11 cellular contexts compared by ENCODE assay signal in genomic region chr6:37482356-37483292, GRCh38. TPM values are rescaled to one million over a fixed set of nuclear protein-coding genes. Genes with fewer than 3 reads are reported as not detected.
A peak's percentile ranks its signal among the peaks of the same experiment; 100 is the strongest.
DNase-seq lines count a peak whose midpoint lies in the region; ATAC-seq, FAIRE-seq and TF ChIP-seq lines count a peak whose summit lies in the region.
"Had no signal": no experiment of that assay in that cellular context is flagged by ENCODE, and none has a peak within 500 bp of the region (broad histone marks: within the 10 kb centered on the region; RNA-seq: fewer than 3 reads in every experiment).

No MANE protein-coding gene starts in this region.

- no peak for DNase-seq in activated T-cell treated with anti-CD3 and anti-CD28 coated beads, Interleukin-2, amount 50 U/mL, for 24 hours
- DNase-seq in activated T-cell treated with anti-CD3 and anti-CD28 coated beads for 4 hours (no peak), NCI-H187 treated with DMSO at 0.1 percent for 48 hours (lab: John Stamatoyannopoulos, UW) (peak; percentile 43), K562 (ENCODE audit: extremely low read depth in 1 of 4, low spot score in 3 of 4) (no peak), sciatic nerve (ENCODE audit: low spot score) (peak; percentile 23), inferior parietal cortex (ENCODE audit: extremely low spot score) (no peak), GDM1 (lab: John Stamatoyannopoulos, UW) (no peak)
- DNase-seq: activated naive CD4-positive, alpha-beta T cell treated with anti-CD3 and anti-CD28 coated beads, Interleukin-2, amount 50 U/mL, for 16 hours; SK-N-SH had no signal

- H2AFZ ChIP-seq in K562 (ENCODE audit: low read depth, low read length): no peak overlapping the region

- no peak; the same call in 1 of the 2 replicates for TF ChIP-seq POLR2A in K562 (conservative IDR thresholded peaks at IDR 0.05)

- H4K20me1 ChIP-seq in K562 (replicated peaks; ENCODE audit: control insufficient read depth, insufficient read depth, low read length): peaks cover 17% of the 10 kb centered on the region; the same call in 1 of the 2 replicates

- WGBS in K562 (ENCODE audit: insufficient coverage, low coverage, missing lambda C conversion rate): 78% methylated on average over 18 of the region's 18 CpGs

- no peak overlapping the region for H3K4me3 ChIP-seq in K562

- peaks cover 61% of the 10 kb centered on the region; the same call in 2 of the 3 replicates for H3K36me3 ChIP-seq in K562 (ENCODE audit: control insufficient read depth, insufficient read depth, low read length)

- no peak overlapping the region; a peak in 1 of 4 replicates for H3K9ac ChIP-seq in K562 (ENCODE audit: insufficient read depth in 1 of 2, low read depth in 2 of 2, low read length in 2 of 2)
- H3K9ac ChIP-seq: SK-N-SH had no signal

- in situ Hi-C loops in K562 (cut with MboI): no loop called here

- peaks cover 6 to 21% of the 10 kb centered on the region in 2 experiments; a peak in 4 of 5 replicates for H3K4me1 ChIP-seq in K562 (replicated peaks in 1 of 2; ENCODE audit: control insufficient read depth in 2 of 2, insufficient read depth in 2 of 2, low read length in 2 of 2)

- no peak for TF ChIP-seq EP300 in K562 (IDR thresholded peaks at IDR 0.05; ENCODE audit: low read length)

- ATAC-seq in K562: no peak
- ATAC-seq in sciatic nerve: no peak
- no peak for ATAC-seq in HG03045 (IDR thresholded peaks at IDR 0.05; ENCODE audit: unreplicated experiment)
- ATAC-seq: left colon had no signal

- H3K4me1 Mint-ChIP-seq in activated T-cell treated with anti-CD3 and anti-CD28 coated beads, Interleukin-2, amount 50 U/mL, for 24 hours (ENCODE audit: low read depth): peaks cover 20% of the 10 kb centered on the region

- POLR2A ChIA-PET in K562 (lab: Yijun Ruan, JAX): interaction anchor here (0.5 to 1.5 kb wide), 5 partner anchors 23 to 1267 kb away, joined by 3 to 4 read pairs (median 3); no protein-coding TSS in a partner anchor

- no TSS peak for BruUV-seq in K562 (replicated peaks; lab: Mats Ljungman, UMichigan)

- H3K9me3 ChIP-seq in K562 (replicated peaks; ENCODE audit: control insufficient read depth, insufficient read depth, low read depth, low read length): no peaks in the 10 kb centered on the region
- H3K9me3 ChIP-seq: SK-N-SH had no signal

- no peaks in the 10 kb centered on the region for H3K27me3 Mint-ChIP-seq in activated T-cell treated with anti-CD3 and anti-CD28 coated beads, Interleukin-2, amount 50 U/mL, for 24 hours

- H3K4me2 ChIP-seq in K562 (ENCODE audit: insufficient read depth, low read length): no peak overlapping the region
- H3K4me2 ChIP-seq: SK-N-SH had no signal

- no peaks in the 10 kb centered on the region for H3K79me2 ChIP-seq in K562 (ENCODE audit: control insufficient read depth, insufficient read depth, low read length)

- intact Hi-C loops in K562 (cut with micrococcal nuclease) (loop anchor here (10.0 kb wide), 1 partner anchor 458 kb away; no protein-coding TSS in a partner anchor), sciatic nerve (cut with DNase I) (loop anchor here (10.0 kb wide), 2 partner anchors 82 to 212 kb away; partner anchors contain the start of gene MDGA1)

- no peak overlapping the region for H3K4me3 Mint-ChIP-seq in activated T-cell treated with anti-CD3 and anti-CD28 coated beads, Interleukin-2, amount 50 U/mL, for 24 hours

- no peak for TF ChIP-seq RAD21 in K562 (CRISPR knock-in tag; conservative IDR thresholded peaks at IDR 0.05 in 1 of 2, IDR thresholded peaks at IDR 0.05 in 1 of 2)

- peak overlapping the region; percentile 51 for H3K27ac Mint-ChIP-seq in activated T-cell treated with anti-CD3 and anti-CD28 coated beads, Interleukin-2, amount 50 U/mL, for 24 hours

- H3K27ac ChIP-seq in K562 (ENCODE audit: extremely low read depth, low read depth, low read length): no peak overlapping the region

- no peaks in the 10 kb centered on the region for H3K9me3 Mint-ChIP-seq in activated T-cell treated with anti-CD3 and anti-CD28 coated beads, Interleukin-2, amount 50 U/mL, for 24 hours

- CTCF ChIA-PET in K562 (lab: Yijun Ruan, JAX; ENCODE audit: low intra/inter-chr PET ratio): interaction anchor here (2.8 to 3.0 kb wide), 2 partner anchors 84 to 101 kb away, joined by 13 to 15 read pairs; no protein-coding TSS in a partner anchor

- FAIRE-seq in K562 (lab: Jason Lieb, UNC): no peak

- no peaks in the 10 kb centered on the region for H3K9me1 ChIP-seq in K562 (ENCODE audit: control insufficient read depth, insufficient read depth, low read length)

- no peaks in the 10 kb centered on the region for H3K27me3 ChIP-seq in K562 (ENCODE audit: control insufficient read depth in 2 of 2, insufficient read depth in 2 of 2, low read length in 2 of 2)

- no peak for TF ChIP-seq CTCF in K562 (IDR thresholded peaks at IDR 0.05 in 2 of 3, conservative IDR thresholded peaks at IDR 0.05 in 1 of 3; ENCODE audit: insufficient read depth in 2 of 3, low read depth in 1 of 3, low read length in 3 of 3)

- H3K36me3 Mint-ChIP-seq in activated T-cell treated with anti-CD3 and anti-CD28 coated beads, Interleukin-2, amount 50 U/mL, for 24 hours (ENCODE audit: low read depth): peaks cover 70% of the 10 kb centered on the region

TF ChIP-seq in K562, 482 proteins besides CTCF, POLR2A, EP300 and RAD21:
- TF ChIP-seq NFIX (CRISPR knock-in tag; IDR thresholded peaks at IDR 0.05; ENCODE audit: low read depth) (no peak), CEBPG (CRISPR knock-in tag; IDR thresholded peaks at IDR 0.05) (0 out of 2 replicates have a peak, but pooled peaks have one; percentile 9), CEBPG (tag; conservative IDR thresholded peaks at IDR 0.05 in 1 of 2, IDR thresholded peaks at IDR 0.05 in 1 of 2) (no peak)

RNA-seq across cellular contexts. Expression of gene CCDC167, which starts 17.1 kb away (rescaled TPM):
- 2.3 and 8.0 TPM in 2 replicates for total RNA-seq in K562 (2011; cell fraction: chromatin; rRNA removed; ENCODE audit: low replicate concordance)
- 14.3 and 16.6 TPM in 2 replicates for total RNA-seq in K562 (2011; cell fraction: nucleolus; rRNA removed)
- 11.5 and 13.2 TPM in 2 replicates for total RNA-seq in K562 (2011; cell fraction: nucleoplasm; rRNA removed)
- total RNA-seq in K562 (2014; rRNA removed): 30.8 and 43.7 TPM in 2 replicates
- total RNA-seq in K562 (2014; rRNA removed; fragmentation: Illumina TruSeq; extraction: Trizol): 28.3 and 31.8 TPM in 2 replicates
- total RNA-seq in K562 (2015; rRNA removed; fragmentation: Illumina TruSeq; extraction: Trizol): 36.8 and 38.6 TPM in 2 replicates
- 26.0 and 26.8 TPM in 2 replicates for total RNA-seq in K562 (2021)
- 45.2 and 55.1 TPM in 2 replicates for polyA plus RNA-seq in K562 (2011; rRNA removed)
- 63.9 and 67.1 TPM in 2 replicates for polyA plus RNA-seq in K562 (2011; cell fraction: cytosol; rRNA removed)
- 19.8 and 25.9 TPM in 2 replicates for polyA plus RNA-seq in K562 (2011; cell fraction: nucleus; rRNA removed)
- polyA plus RNA-seq in K562 (2012): 45.2 and 53.6 TPM in 2 replicates
- 63.1 and 73.7 TPM in 2 replicates for polyA plus RNA-seq in K562 (2014; fragmentation: Illumina TruSeq; extraction: Trizol)
- 100 to 1,000 TPM in 1 of 2 experiments, 10 to 100 TPM in 1; 85.0 to 114 TPM for polyA plus RNA-seq in K562 (2014; fragmentation: Nextera tagmentation; extraction: Ambion mirVana)
- 40.5 and 45.9 TPM in 2 replicates for polyA plus RNA-seq in K562 (2014; rRNA removed)
- polyA minus RNA-seq in K562 (2011; rRNA and poly(A)+ RNA removed): 12.1 and 13.5 TPM in 2 replicates
- 12.3 and 12.8 TPM in 2 replicates for polyA minus RNA-seq in K562 (2011; cell fraction: cytosol; rRNA and poly(A)+ RNA removed)
- polyA minus RNA-seq in K562 (2011; cell fraction: nucleus; rRNA and poly(A)+ RNA removed): 3.8 and 5.9 TPM in 2 replicates
- 10.4 TPM for total RNA-seq in sciatic nerve

RNA-seq across cellular contexts. Expression of gene CMTR1, which starts 49.6 kb away (rescaled TPM):
- 145 and 164 TPM in 2 replicates for total RNA-seq in K562 (2011; cell fraction: chromatin; rRNA removed; ENCODE audit: low replicate concordance)
- 88.0 and 89.7 TPM in 2 replicates for total RNA-seq in K562 (2011; cell fraction: nucleolus; rRNA removed)
- 125 and 166 TPM in 2 replicates for total RNA-seq in K562 (2011; cell fraction: nucleoplasm; rRNA removed)
- total RNA-seq in K562 (2014; rRNA removed) (43.9 and 49.9 TPM in 2 replicates), K562 (2014; rRNA removed; fragmentation: Illumina TruSeq; extraction: Trizol) (49.5 and 50.9 TPM in 2 replicates), K562 (2015; rRNA removed; fragmentation: Illumina TruSeq; extraction: Trizol) (49.4 and 50.4 TPM in 2 replicates), K562 (2021) (57.7 and 63.5 TPM in 2 replicates), sciatic nerve (39.3 TPM)
- polyA plus RNA-seq in K562 (2011; rRNA removed) (42.6 and 48.8 TPM in 2 replicates), K562 (2014; fragmentation: Illumina TruSeq; extraction: Trizol) (60.3 and 61.9 TPM in 2 replicates), K562 (2014; fragmentation: Nextera tagmentation; extraction: Ambion mirVana) (1 to 10 TPM; 2.9 to 5.5 TPM), K562 (2014; rRNA removed) (55.3 and 55.9 TPM in 2 replicates)
- polyA plus RNA-seq in K562 (2011; cell fraction: cytosol; rRNA removed): 26.9 and 37.2 TPM in 2 replicates
- 178 and 187 TPM in 2 replicates for polyA plus RNA-seq in K562 (2011; cell fraction: nucleus; rRNA removed)
- 43.6 and 44.4 TPM in 2 replicates for polyA plus RNA-seq in K562 (2012)
- polyA minus RNA-seq in K562 (2011; rRNA and poly(A)+ RNA removed): 32.4 and 38.8 TPM in 2 replicates
- 14.8 and 19.9 TPM in 2 replicates for polyA minus RNA-seq in K562 (2011; cell fraction: cytosol; rRNA and poly(A)+ RNA removed)
- polyA minus RNA-seq in K562 (2011; cell fraction: nucleus; rRNA and poly(A)+ RNA removed): 21.1 and 34.2 TPM in 2 replicates

Comparison
In these comparisons a context has a peak if more than half of its experiments do, and no peak if none do; other contexts are left out.
1. DNase-seq: peak in NCI-H187 treated with DMSO at 0.1 percent for 48 hours (single experiment) and sciatic nerve (single experiment); none in activated T-cell treated with anti-CD3 and anti-CD28 coated beads, Interleukin-2, amount 50 U/mL, for 24 hours (single experiment), activated T-cell treated with anti-CD3 and anti-CD28 coated beads for 4 hours (single experiment), K562 (0 of 4), inferior parietal cortex (single experiment) and GDM1 (single experiment).